Comparison of ENCODE assay signal across 14 cellular contexts in genomic region chr22:32628626-32629587, GRCh38.
DNase-seq lines count a peak whose midpoint lies in the region; ATAC-seq and TF ChIP-seq lines count a peak whose summit lies in the region.
"Had no signal": no experiment of that assay in that cellular context is flagged by ENCODE, and none has a peak within 500 bp of the region (broad histone marks: within the 10 kb centered on the region; RNA-seq: fewer than 3 reads in every experiment).

No MANE protein-coding gene starts in this region.

- H3K4me1 ChIP-seq in right lobe of liver = peaks cover 0 to 36% (median 10%) of the 10 kb centered on the region in 4 donors
- H3K4me1 ChIP-seq: body of pancreas had no signal

- H3K27ac ChIP-seq in right lobe of liver = peak overlapping the region; percentile 22 to 69 (median 42)

- H3K27ac Mint-ChIP-seq in chondrocyte (ENCODE audit: unreplicated experiment) (peak overlapping the region; percentile 62), type B pancreatic cell (peak overlapping the region; percentile 34)
- H3K27ac Mint-ChIP-seq: activated CD4-positive, alpha-beta T cell treated with anti-CD3 and anti-CD28 coated beads, Interleukin-2, amount 10 ng/mL, durations not matched to agents 7 days and 5 days; effector memory CD8-positive, alpha-beta T cell had no signal

- ATAC-seq in right lobe of liver = peak; percentile 69 to 78 (median 74)
- ATAC-seq: body of pancreas; effector memory CD8-positive, alpha-beta T cell had no signal

- no peaks in the 10 kb centered on the region for H3K27me3 ChIP-seq in right lobe of liver
- H3K27me3 ChIP-seq: body of pancreas had no signal

- WGBS in right lobe of liver (ENCODE audit: insufficient coverage, low coverage, low lambda C conversion rate, missing lambda C conversion rate) = 26% methylated on average over 14 of the region's 18 CpGs

- H3K9me3 ChIP-seq in right lobe of liver = no peaks in the 10 kb centered on the region
- H3K9me3 ChIP-seq: body of pancreas had no signal

- H3K27me3 Mint-ChIP-seq in chondrocyte (ENCODE audit: low read depth) (peaks cover 2% of the 10 kb centered on the region), type B pancreatic cell (no peaks in the 10 kb centered on the region)

- intact Hi-C loops in right lobe of liver (cut with DNase I) = no loop called here

- H3K36me3 Mint-ChIP-seq in chondrocyte (ENCODE audit: low read depth) (no peaks in the 10 kb centered on the region), type B pancreatic cell (no peaks in the 10 kb centered on the region)

- no peaks in the 10 kb centered on the region for H3K9me3 Mint-ChIP-seq in chondrocyte (ENCODE audit: low read depth)
- H3K9me3 Mint-ChIP-seq in type B pancreatic cell = no peaks in the 10 kb centered on the region
- H3K9me3 Mint-ChIP-seq: activated CD4-positive, alpha-beta T cell treated with anti-CD3 and anti-CD28 coated beads, Interleukin-2, amount 10 ng/mL, durations not matched to agents 7 days and 5 days; effector memory CD8-positive, alpha-beta T cell had no signal

- H3K4me1 Mint-ChIP-seq in chondrocyte (ENCODE audit: low read depth) (peaks cover 24% of the 10 kb centered on the region), type B pancreatic cell (ENCODE audit: unreplicated experiment) (peaks cover 26% of the 10 kb centered on the region)

- TF ChIP-seq CTCF in HFF-Myc (IDR thresholded peaks at IDR 0.05; ENCODE audit: low read depth, low read length, missing control alignments) (no peak), chondrocyte (IDR thresholded peaks at IDR 0.05) (no peak), right lobe of liver (IDR thresholded peaks at IDR 0.05) (no peak), type B pancreatic cell (conservative IDR thresholded peaks at IDR 0.05) (no peak)

- TF ChIP-seq POLR2A in right lobe of liver (IDR thresholded peaks at IDR 0.05) = no peak

- no peak overlapping the region for H3K4me3 ChIP-seq in HFF-Myc (replicated peaks; ENCODE audit: low read depth, low read length)
- peak overlapping the region in 1 of 3 donors; percentile 15 for H3K4me3 ChIP-seq in right lobe of liver
- H3K4me3 ChIP-seq: body of pancreas had no signal

- no peaks in the 10 kb centered on the region for H3K36me3 ChIP-seq in right lobe of liver

- DNase-seq in HFF-Myc (ENCODE audit: extremely low read depth, low read depth) = peak; percentile 79
- DNase-seq in chondrocyte (ENCODE audit: low spot score) = no peak
- DNase-seq in right lobe of liver = peak in 1 of 3 donors; percentile 51
- no peak for DNase-seq in type B pancreatic cell (ENCODE audit: extremely low spot score, unreplicated experiment)
- DNase-seq in cerebellar cortex (ENCODE audit: low spot score) = no peak
- DNase-seq in activated gamma-delta T cell treated with Interleukin-2 at 50 U/mL for 16 hours = no peak
- no peak for DNase-seq in activated CD4-positive, alpha-beta T cell treated with anti-CD3 and anti-CD28 coated beads, Interleukin-2, amount 50 U/mL, for 48 hours
- DNase-seq: activated CD4-positive, alpha-beta T cell treated with anti-CD3 and anti-CD28 coated beads, Interleukin-2, amount 10 ng/mL, durations not matched to agents 7 days and 5 days; body of pancreas; COR-L47; effector memory CD8-positive, alpha-beta T cell; NCI-H1092; NCI-H446; stimulated activated CD4-positive, alpha-beta T cell treated with anti-CD3 and anti-CD28 coated beads, Interleukin-4, amount 100 ng/mL, for 24 hours had no signal

- H3K4me3 Mint-ChIP-seq in chondrocyte (ENCODE audit: unreplicated experiment) (no peak overlapping the region), type B pancreatic cell (no peak overlapping the region)
- H3K4me3 Mint-ChIP-seq: activated CD4-positive, alpha-beta T cell treated with anti-CD3 and anti-CD28 coated beads, Interleukin-2, amount 10 ng/mL, durations not matched to agents 7 days and 5 days; effector memory CD8-positive, alpha-beta T cell had no signal
